9 cellular contexts compared by ENCODE assay signal in the genomic region with DNA sequence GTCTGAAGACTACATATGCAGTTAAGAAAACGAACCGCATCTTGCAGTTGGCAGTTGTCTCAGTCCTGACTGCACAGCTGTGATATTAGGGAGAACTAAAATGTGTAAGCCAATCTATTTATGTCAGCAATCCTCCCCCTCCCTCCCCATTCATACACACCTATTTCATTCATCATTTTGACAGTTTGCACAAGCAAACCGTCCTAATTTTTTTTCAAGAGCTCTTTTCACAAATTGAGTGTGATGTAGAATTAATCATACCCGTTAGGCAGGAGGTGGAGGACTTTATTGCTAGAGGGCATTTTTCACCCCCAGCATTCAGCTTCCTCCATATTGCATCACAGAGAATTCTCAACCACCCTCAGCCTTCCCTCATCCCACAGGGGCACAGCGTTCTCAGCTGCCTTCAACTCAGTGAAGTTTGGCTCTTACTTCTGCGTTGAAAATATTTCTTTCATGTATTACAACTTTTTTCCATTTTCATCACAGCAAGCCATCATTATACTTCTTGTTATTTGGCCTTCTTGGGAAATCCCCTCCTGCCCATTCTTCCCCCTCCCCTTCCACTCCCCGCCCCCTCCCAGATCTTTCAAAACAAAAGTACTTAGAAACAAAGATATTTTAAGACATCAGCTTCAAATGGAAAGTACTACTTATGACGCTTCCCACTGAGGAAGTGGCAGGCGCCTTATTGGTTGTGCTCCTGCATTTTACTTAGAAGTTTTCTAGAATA. TPM values are rescaled to one million over a fixed set of nuclear protein-coding genes. Genes with fewer than 3 reads are reported as not detected.
DNase-seq lines count a peak whose midpoint lies in the region; ATAC-seq and TF ChIP-seq lines count a peak whose summit lies in the region.
"Had no signal": no experiment of that assay in that cellular context is flagged by ENCODE, and none has a peak within 500 bp of the region (broad histone marks: within the 10 kb centered on the region; RNA-seq: fewer than 3 reads in every experiment).

No MANE protein-coding gene starts in this region.

- CTCF ChIA-PET in RWPE1 (lab: Yijun Ruan, JAX): interaction anchor here (0.6 kb wide), 1 partner anchor 641 kb away, joined by 3 read pairs; no protein-coding TSS in a partner anchor

- POLR2A ChIA-PET in RWPE1 (lab: Yijun Ruan, JAX; ENCODE audit: low non-redundant PET): no interaction called here

- H3K9me3 Mint-ChIP-seq in activated naive CD4-positive, alpha-beta T cell treated with anti-CD3 and anti-CD28 coated beads, Interleukin-2, amount 50 U/mL, for 72 hours: no peaks in the 10 kb centered on the region

- ATAC-seq in HG03139 (IDR thresholded peaks at IDR 0.05; ENCODE audit: unreplicated experiment) (peak; percentile 50), left lobe of liver (peak; percentile 10)
- peak; percentile 89 for ATAC-seq in activated naive CD4-positive, alpha-beta T cell treated with anti-CD3 and anti-CD28 coated beads, Interleukin-2, amount 50 U/mL, for 72 hours

- no peaks in the 10 kb centered on the region for H3K36me3 Mint-ChIP-seq in activated naive CD4-positive, alpha-beta T cell treated with anti-CD3 and anti-CD28 coated beads, Interleukin-2, amount 50 U/mL, for 72 hours

- no peak for TF ChIP-seq CTCF in RWPE1 (conservative IDR thresholded peaks at IDR 0.05; ENCODE audit: low read depth)

- no peak overlapping the region for H3K27ac ChIP-seq in RWPE1
- H3K27ac ChIP-seq: 22Rv1 had no signal

- peak; percentile 22 to 61 for DNase-seq in NCI-H2081 (lab: John Stamatoyannopoulos, UW)
- DNase-seq in NCI-H2081 treated with DMSO at 0.1 percent for 48 hours (lab: John Stamatoyannopoulos, UW): no peak
- peak; percentile 67 for DNase-seq in RWPE1 (ENCODE audit: low spot score)
- peak; percentile 47 to 65 for DNase-seq in activated naive CD4-positive, alpha-beta T cell treated with anti-CD3 and anti-CD28 coated beads, Interleukin-2, amount 50 U/mL, for 72 hours (ENCODE audit: low spot score in 2 of 2)
- DNase-seq in left lobe of liver (ENCODE audit: low spot score): no peak
- DNase-seq in stimulated activated CD8-positive, alpha-beta memory T cell treated with anti-CD3 and anti-CD28 coated beads, Interleukin-4, amount 100 ng/mL, for 4 hours (ENCODE audit: low read depth in 2 of 2, low spot score in 1 of 2): peak; percentile 20 to 54
- no peak for DNase-seq in hippocampal formation (lab: John Stamatoyannopoulos, UW)

- H3K27ac Mint-ChIP-seq in activated naive CD4-positive, alpha-beta T cell treated with anti-CD3 and anti-CD28 coated beads, Interleukin-2, amount 50 U/mL, for 72 hours: peak overlapping the region; percentile 89 to 97

RNA-seq across cellular contexts. Expression of a gene that starts 37.5 kb away (rescaled TPM):
- total RNA-seq in activated naive CD4-positive, alpha-beta T cell treated with anti-CD3 and anti-CD28 coated beads, Interleukin-2, amount 50 U/mL, for 72 hours: not detected
- total RNA-seq in left lobe of liver: not detected

Comparison
In these comparisons a context has a peak if more than half of its experiments do, and no peak if none do; other contexts are left out.
1. DNase-seq: peak in NCI-H2081 (2 of 2), RWPE1 (single experiment), activated naive CD4-positive, alpha-beta T cell treated with anti-CD3 and anti-CD28 coated beads, Interleukin-2, amount 50 U/mL, for 72 hours (2 of 2) and stimulated activated CD8-positive, alpha-beta memory T cell treated with anti-CD3 and anti-CD28 coated beads, Interleukin-4, amount 100 ng/mL, for 4 hours (2 of 2); none in NCI-H2081 treated with DMSO at 0.1 percent for 48 hours (single experiment), left lobe of liver (single experiment) and hippocampal formation (0 of 2).
2. ATAC-seq: peak in every context shown above with its lines; median percentile 89 in activated naive CD4-positive, alpha-beta T cell treated with anti-CD3 and anti-CD28 coated beads, Interleukin-2, amount 50 U/mL, for 72 hours; 50 in HG03139; 10 in left lobe of liver.